ENCODE assay signal across 8 cellular contexts in genomic region chr21:32772281-32773047, GRCh38. TPM values are rescaled to one million over a fixed set of nuclear protein-coding genes. Genes with fewer than 3 reads are reported as not detected.
DNase-seq lines count a peak whose midpoint lies in the region; ATAC-seq, FAIRE-seq and TF ChIP-seq lines count a peak whose summit lies in the region.

No MANE protein-coding gene starts in this region.

- peak; percentile 51 to 79 for DNase-seq in HL-60 (ENCODE audit: low read depth in 1 of 2, low spot score in 1 of 2)
- peak; percentile 12 to 25 (median 14) for DNase-seq in T-helper 17 cell
- DNase-seq in astrocyte of the hippocampus (ENCODE audit: low read depth, low spot score), result peak; percentile 52
- peak; percentile 52 for DNase-seq in kidney tubule cell (ENCODE audit: low spot score)
- peak; percentile 71 to 75 for DNase-seq in stimulated activated CD4-positive, alpha-beta T cell treated with anti-CD3 and anti-CD28 coated beads, Interleukin-2, amount 100 ng/mL, for 24 hours
- no peak for DNase-seq in middle frontal gyrus (ENCODE audit: extremely low spot score, low spot score)
- no peak for DNase-seq in HTR-8/SVneo (ENCODE audit: insufficient read length, low spot score)

- H3K4me1 ChIP-seq in BLaER1 treated with 17β-estradiol and CSF1 and Interleukin-3, amounts not matched to agents 10 nM and 100 nM, result peaks cover 21 to 34% (median 30%) of the 10 kb centered on the region in 10 experiments

- H3K4me2 ChIP-seq in BLaER1 treated with 17β-estradiol and CSF1 and Interleukin-3, amounts not matched to agents 10 nM and 100 nM, result peak overlapping the region; percentile 85 to 97 (median 90)

- peaks cover 34% of the 10 kb centered on the region for H3K4me1 Mint-ChIP-seq in T-helper 17 cell

- H3K27ac ChIP-seq in BLaER1 treated with 17β-estradiol and CSF1 and Interleukin-3, amounts not matched to agents 10 nM and 100 nM, result peak overlapping the region; percentile 74 to 99 (median 97)
- peak overlapping the region; percentile 91 for H3K27ac ChIP-seq in HL-60 (replicated peaks)

- H3K27me3 ChIP-seq in BLaER1 treated with 17β-estradiol and CSF1 and Interleukin-3, amounts not matched to agents 10 nM and 100 nM, result no peaks in the 10 kb centered on the region
- H3K27me3 ChIP-seq in HL-60 (ENCODE audit: insufficient read depth, poor library complexity, severe bottlenecking), result no peaks in the 10 kb centered on the region

- TF ChIP-seq CTCF in HL-60 (IDR thresholded peaks at IDR 0.05; ENCODE audit: insufficient read depth, low read length), result no peak

- no peak for ATAC-seq in T-helper 17 cell

- FAIRE-seq in HTR-8/SVneo (lab: Jason Lieb, UNC), result no peak

- H3K9ac ChIP-seq in BLaER1 treated with 17β-estradiol and CSF1 and Interleukin-3, amounts not matched to agents 10 nM and 100 nM, result peak overlapping the region; percentile 73 to 100 (median 98)

- H3K4me3 ChIP-seq in BLaER1 treated with 17β-estradiol and CSF1 and Interleukin-3, amounts not matched to agents 10 nM and 100 nM, result peak overlapping the region; percentile 67 to 98 (median 91)
- H3K4me3 ChIP-seq in HL-60 (replicated peaks; ENCODE audit: insufficient read depth, low read length), result peak overlapping the region; percentile 40

- H3K36me3 Mint-ChIP-seq in T-helper 17 cell (ENCODE audit: low read depth), result peaks cover 11% of the 10 kb centered on the region

- peaks cover 23 to 40% (median 36%) of the 10 kb centered on the region in 11 experiments; a peak in 21 of 22 replicates for H4K20me1 ChIP-seq in BLaER1 treated with 17β-estradiol and CSF1 and Interleukin-3, amounts not matched to agents 10 nM and 100 nM

- peaks cover 7 to 32% (median 22%) of the 10 kb centered on the region in 11 experiments for H3K36me3 ChIP-seq in BLaER1 treated with 17β-estradiol and CSF1 and Interleukin-3, amounts not matched to agents 10 nM and 100 nM

- H3K27ac Mint-ChIP-seq in T-helper 17 cell, result peak overlapping the region; percentile 96

- H3K27me3 Mint-ChIP-seq in T-helper 17 cell, result no peaks in the 10 kb centered on the region

- H3K4me3 Mint-ChIP-seq in T-helper 17 cell, result peak overlapping the region; percentile 92

- peaks cover 0 to 11% (median 8%) of the 10 kb centered on the region in 11 experiments; a peak in 10 of 22 replicates for H3K9me3 ChIP-seq in BLaER1 treated with 17β-estradiol and CSF1 and Interleukin-3, amounts not matched to agents 10 nM and 100 nM (replicated peaks in 1 of 11)
- H3K9me3 ChIP-seq in T-helper 17 cell (ENCODE audit: control insufficient read depth, low read length, poor library complexity, severe bottlenecking), result no peaks in the 10 kb centered on the region

RNA-seq across cellular contexts. Expression of gene PAXBP1, which starts 0.9 kb away (rescaled TPM):
- 10 to 100 TPM; 53.8 to 61.8 TPM for total RNA-seq in T-helper 17 cell

RNA-seq across cellular contexts. Expression of gene SYNJ1, which starts 44.7 kb away (rescaled TPM):
- total RNA-seq in T-helper 17 cell, result 10 to 100 TPM; 13.7 to 16.1 TPM

Comparison
In these comparisons a context has a peak if more than half of its experiments do, and no peak if none do; other contexts are left out.
1. DNase-seq: peak in HL-60 (2 of 2), T-helper 17 cell (3 of 3), astrocyte of the hippocampus (single experiment), kidney tubule cell (single experiment) and stimulated activated CD4-positive, alpha-beta T cell treated with anti-CD3 and anti-CD28 coated beads, Interleukin-2, amount 100 ng/mL, for 24 hours (2 of 2); none in middle frontal gyrus (single experiment) and HTR-8/SVneo (single experiment).